ENCODE assay signal across 17 cellular contexts in genomic region chrX:87663421-87663820, GRCh38.
A peak's percentile ranks its signal among the peaks of the same experiment; 100 is the strongest.
DNase-seq lines count a peak whose midpoint lies in the region; ATAC-seq and TF ChIP-seq lines count a peak whose summit lies in the region.
"Had no signal": no experiment of that assay in that cellular context is flagged by ENCODE, and none has a peak within 500 bp of the region (broad histone marks: within the 10 kb centered on the region; RNA-seq: fewer than 3 reads in every experiment).

No MANE protein-coding gene starts in this region.

- H3K27ac ChIP-seq in mammary epithelial cell (ENCODE audit: insufficient read depth, low read depth, low read length) (no peak overlapping the region), brain microvascular endothelial cell (no peak overlapping the region), left ventricle myocardium inferior (replicated peaks) (no peak overlapping the region)
- H3K27ac ChIP-seq: 22Rv1, HL-60 had no signal

- no peaks in the 10 kb centered on the region for H3K79me2 ChIP-seq in mammary epithelial cell (ENCODE audit: insufficient read depth, low read length)

- no peak for ATAC-seq in stimulated activated naive CD8-positive, alpha-beta T cell treated with anti-CD3 and anti-CD28 coated beads, Interleukin-15, Interleukin-2, amounts not matched to agents 100 U/mL and 50 U/mL, for 24 hours
- ATAC-seq: K562 had no signal

- POLR2A ChIA-PET in MCF 10A (lab: Yijun Ruan, JAX), result interaction anchor here (1.4 kb wide), 1 partner anchor 324 kb away, joined by 3 read pairs; no protein-coding TSS in a partner anchor

- no peak overlapping the region for H3K4me2 ChIP-seq in mammary epithelial cell (ENCODE audit: insufficient read depth, low read depth, low read length)

- H3K9me3 Mint-ChIP-seq in MCF 10A (ENCODE audit: unreplicated experiment), result no peaks in the 10 kb centered on the region

- in situ Hi-C loops in mammary epithelial cell (cut with MboI; ENCODE audit: low sequenced_read_pairs in 2 of 2) (no loop called here), brain microvascular endothelial cell (cut with HindIII; ENCODE audit: low pct_ligation_motif_present, low sequenced_read_pairs) (no loop called here)

- peak; percentile 13 for DNase-seq in mammary epithelial cell
- DNase-seq in MCF 10A (ENCODE audit: unreplicated experiment), result no peak
- peak; percentile 3 for DNase-seq in epithelial cell of esophagus (ENCODE audit: low read depth)
- DNase-seq in midbrain (lab: John Stamatoyannopoulos, UW), result peak; percentile 33
- DNase-seq in posterior vena cava (ENCODE audit: low spot score), result no peak
- DNase-seq in brain microvascular endothelial cell, result no peak
- no peak for DNase-seq in stimulated activated naive CD8-positive, alpha-beta T cell treated with anti-CD3 and anti-CD28 coated beads, Interleukin-15, Interleukin-2, amounts not matched to agents 100 U/mL and 50 U/mL, for 24 hours
- no peak for DNase-seq in left ventricle myocardium inferior
- DNase-seq: C1 segment of cervical spinal cord; NCI-H1048; NCI-H1694; NCI-H345; NCI-H526 treated with DMSO at 0.1 percent for 48 hours; NK-92 treated with Interleukin-12 subunit alpha and Interleukin-12 subunit beta, amount 100 ng/mL, for 24 hours had no signal

- H3K9me3 ChIP-seq in mammary epithelial cell (replicated peaks; ENCODE audit: insufficient read depth, low read length) (no peaks in the 10 kb centered on the region), left ventricle myocardium inferior (replicated peaks) (no peaks in the 10 kb centered on the region)

- H3K36me3 ChIP-seq in mammary epithelial cell (ENCODE audit: insufficient read depth, low read length) (no peaks in the 10 kb centered on the region), brain microvascular endothelial cell (replicated peaks) (no peaks in the 10 kb centered on the region), left ventricle myocardium inferior (no peaks in the 10 kb centered on the region)

- dilution Hi-C loops in mammary epithelial cell (cut with HindIII; ENCODE audit: low sequenced_read_pairs), result no loop called here

- H3K27me3 Mint-ChIP-seq in MCF 10A (ENCODE audit: insufficient read depth, unreplicated experiment), result no peaks in the 10 kb centered on the region

- CTCF ChIA-PET in mammary epithelial cell (lab: Charles Lee; ENCODE audit: low non-redundant PET), result no interaction called here
- CTCF ChIA-PET in MCF 10A (lab: Yijun Ruan, JAX), result interaction anchor here (1.0 kb wide), 1 partner anchor 325 kb away, joined by 3 read pairs; no protein-coding TSS in a partner anchor

- TF ChIP-seq CTCF in mammary epithelial cell (conservative IDR thresholded peaks at IDR 0.05 in 1 of 2, IDR thresholded peaks at IDR 0.05 in 1 of 2; ENCODE audit: extremely low read depth in 1 of 2, insufficient read depth in 1 of 2, low read depth in 1 of 2, low read length in 2 of 2) (no peak), MCF 10A (IDR thresholded peaks at IDR 0.05; ENCODE audit: unreplicated experiment) (no peak), epithelial cell of esophagus (IDR thresholded peaks at IDR 0.05; ENCODE audit: insufficient read depth, low read depth, low read length, missing control alignments) (no peak), brain microvascular endothelial cell (IDR thresholded peaks at IDR 0.05; ENCODE audit: low read depth, low read length, missing control alignments) (no peak), left ventricle myocardium inferior (IDR thresholded peaks at IDR 0.05; ENCODE audit: borderline replicate concordance) (no peak)

- H3K27ac Mint-ChIP-seq in MCF 10A (ENCODE audit: low read depth, unreplicated experiment), result no peak overlapping the region

- H3K27me3 ChIP-seq in mammary epithelial cell (ENCODE audit: insufficient read depth, low read length), result no peaks in the 10 kb centered on the region
- H3K27me3 ChIP-seq in brain microvascular endothelial cell (replicated peaks), result no peaks in the 10 kb centered on the region
- H3K27me3 ChIP-seq in left ventricle myocardium inferior (ENCODE audit: low read depth), result no peaks in the 10 kb centered on the region

- H3K9ac ChIP-seq in mammary epithelial cell (ENCODE audit: insufficient read depth, low read length), result no peak overlapping the region

- H3K4me3 Mint-ChIP-seq in MCF 10A (ENCODE audit: unreplicated experiment), result no peak overlapping the region

- H4K20me1 ChIP-seq in mammary epithelial cell (ENCODE audit: insufficient read depth, low read length), result no peaks in the 10 kb centered on the region

- BruUV-seq in mammary epithelial cell (replicated peaks; lab: Mats Ljungman, UMichigan) (no TSS peak), MCF 10A (replicated peaks; lab: Mats Ljungman, UMichigan) (no TSS peak)

- no peaks in the 10 kb centered on the region for H3K36me3 Mint-ChIP-seq in MCF 10A (ENCODE audit: insufficient read depth, unreplicated experiment)

- intact Hi-C loops in mammary epithelial cell (cut with micrococcal nuclease), result no loop called here
- intact Hi-C loops in MCF 10A (cut with micrococcal nuclease), result no loop called here
- intact Hi-C loops in posterior vena cava (cut with DNase I), result loop anchor here (5.0 to 10.0 kb wide), 2 partner anchors 326 to 329 kb away; no protein-coding TSS in a partner anchor
- intact Hi-C loops in left ventricle myocardium inferior (cut with micrococcal nuclease), result loop anchor here (5.0 kb wide), 1 partner anchor 326 kb away; no protein-coding TSS in a partner anchor

- H2AFZ ChIP-seq in mammary epithelial cell (ENCODE audit: low read depth, low read length), result no peak overlapping the region

- H3K4me1 ChIP-seq in mammary epithelial cell (ENCODE audit: insufficient read depth, low read length) (no peaks in the 10 kb centered on the region), left ventricle myocardium inferior (no peaks in the 10 kb centered on the region)

- no peaks in the 10 kb centered on the region for H3K4me1 Mint-ChIP-seq in MCF 10A (ENCODE audit: insufficient read depth, unreplicated experiment)

- H3K4me3 ChIP-seq in mammary epithelial cell (replicated peaks in 1 of 3; ENCODE audit: insufficient read depth in 1 of 3, low read depth in 2 of 3, low read length in 3 of 3), result no peak overlapping the region
- no peak overlapping the region for H3K4me3 ChIP-seq in epithelial cell of esophagus (ENCODE audit: low read length)
- no peak overlapping the region for H3K4me3 ChIP-seq in brain microvascular endothelial cell (ENCODE audit: low read depth, low read length)
- no peak overlapping the region for H3K4me3 ChIP-seq in left ventricle myocardium inferior
- H3K4me3 ChIP-seq: K562 had no signal

Comparison
In these comparisons a context has a peak if more than half of its experiments do, and no peak if none do; other contexts are left out.
1. DNase-seq: peak in mammary epithelial cell (single experiment), epithelial cell of esophagus (single experiment) and midbrain (single experiment); none in MCF 10A (single experiment), posterior vena cava (single experiment), brain microvascular endothelial cell (single experiment), stimulated activated naive CD8-positive, alpha-beta T cell treated with anti-CD3 and anti-CD28 coated beads, Interleukin-15, Interleukin-2, amounts not matched to agents 100 U/mL and 50 U/mL, for 24 hours (single experiment) and left ventricle myocardium inferior (single experiment).
2. intact Hi-C loops: an anchor here in posterior vena cava (5.0 to 10.0 kb wide) and left ventricle myocardium inferior (5.0 kb wide); none called in mammary epithelial cell and MCF 10A.